Comparison of ENCODE assay signal across 21 cellular contexts in genomic region chr12:60845696-60846095, GRCh38.
"Had no signal": no experiment of that assay in that cellular context is flagged by ENCODE, and none has a peak within 500 bp of the region (broad histone marks: within the 10 kb centered on the region; RNA-seq: fewer than 3 reads in every experiment).

No MANE protein-coding gene starts in this region.

- H3K27ac ChIP-seq: colonic mucosa, dorsolateral prefrontal cortex, esophagus muscularis mucosa, foreskin keratinocyte, gastroesophageal sphincter, heart left ventricle, hepatocyte, left ventricle myocardium inferior, lower lobe of right lung had no signal

- H3K4me3 ChIP-seq: colonic mucosa, dorsolateral prefrontal cortex, esophagus muscularis mucosa, gastroesophageal sphincter, heart left ventricle, hepatocyte, left ventricle myocardium inferior, lower lobe of right lung, mucosa of descending colon had no signal

- H3K36me3 ChIP-seq: colonic mucosa, esophagus muscularis mucosa, gastroesophageal sphincter, heart left ventricle, left ventricle myocardium inferior, lower lobe of right lung had no signal

- H3K4me1 ChIP-seq: colonic mucosa, esophagus muscularis mucosa, foreskin keratinocyte, heart left ventricle, left ventricle myocardium inferior, lower lobe of right lung had no signal

- H3K27me3 ChIP-seq: colonic mucosa, dorsolateral prefrontal cortex, esophagus muscularis mucosa, foreskin keratinocyte, gastroesophageal sphincter, heart left ventricle, hepatocyte had no signal

- ATAC-seq: foreskin keratinocyte, gastroesophageal sphincter, heart left ventricle, left colon, lower lobe of right lung, mucosa of descending colon had no signal

- H3K9me3 ChIP-seq: colonic mucosa, esophagus muscularis mucosa, gastroesophageal sphincter, heart left ventricle, left ventricle myocardium inferior, lower lobe of right lung had no signal

- DNase-seq: colonic mucosa; cortex of kidney; dorsolateral prefrontal cortex; effector CD4-positive, alpha-beta T cell; effector memory CD4-positive, alpha-beta T cell; foreskin keratinocyte; heart left ventricle; hypothalamus; immature natural killer cell; islet precursor cell; kidney; kidney glomerular epithelial cell; left colon; left ventricle myocardium inferior; lower lobe of right lung; mesenchymal stem cell; mucosa of descending colon; naive B cell had no signal
